Comparison of ENCODE assay signal across 1 cellular context in genomic region chr17:57551321-57552079, GRCh38.
TF ChIP-seq lines count a peak whose summit lies in the region.

No MANE protein-coding gene starts in this region.

TF ChIP-seq in WTC11, 78 proteins besides CTCF, POLR2A, EP300 and RAD21 (continued from another document):
- TF ChIP-seq ZNF281 (CRISPR knock-in tag; IDR thresholded peaks at IDR 0.05) (no peak; the same call in 1 of the 2 replicates), CBFB (CRISPR knock-in tag; IDR thresholded peaks at IDR 0.05; ENCODE audit: low read depth) (no peak), ESRRA (CRISPR knock-in tag; IDR thresholded peaks at IDR 0.05; ENCODE audit: borderline replicate concordance) (no peak), HMGA2 (CRISPR knock-in tag; IDR thresholded peaks at IDR 0.05) (no peak)
TF ChIP-seq in WTC11: peak in this region for 0.
